1 cellular context compared by ENCODE assay signal in genomic region chrX:99572711-99573110, GRCh38.
TF ChIP-seq lines count a peak whose summit lies in the region.

No MANE protein-coding gene starts in this region.

TF ChIP-seq in GM23338, 12 proteins besides CTCF, POLR2A, EP300 and RAD21 (continued from another document):
- TF ChIP-seq REST (IDR thresholded peaks at IDR 0.05; ENCODE audit: unreplicated experiment) (no peak), ZNF462 (CRISPR knock-in tag; IDR thresholded peaks at IDR 0.05) (no peak), ZNF331 (CRISPR knock-in tag; IDR thresholded peaks at IDR 0.05; ENCODE audit: low read depth) (no peak), NANOG (IDR thresholded peaks at IDR 0.05; ENCODE audit: borderline replicate concordance) (no peak), EZH2 (IDR thresholded peaks at IDR 0.05; ENCODE audit: low read depth, unreplicated experiment) (no peak), ETS1 (IDR thresholded peaks at IDR 0.05) (no peak), JUNB (IDR thresholded peaks at IDR 0.05; ENCODE audit: unreplicated experiment) (no peak)
